ENCODE assay signal across 16 cellular contexts in genomic region chr4:19987746-19988145, GRCh38.
DNase-seq lines count a peak whose midpoint lies in the region; ATAC-seq, FAIRE-seq and TF ChIP-seq lines count a peak whose summit lies in the region.
"Had no signal": no experiment of that assay in that cellular context is flagged by ENCODE, and none has a peak within 500 bp of the region (broad histone marks: within the 10 kb centered on the region; RNA-seq: fewer than 3 reads in every experiment).

No MANE protein-coding gene starts in this region.

- peak overlapping the region; percentile 33 for H3K9ac ChIP-seq in astrocyte (ENCODE audit: low read length)
- no peak overlapping the region for H3K9ac ChIP-seq in smooth muscle cell (ENCODE audit: low read depth)

- H4K20me1 ChIP-seq in astrocyte (ENCODE audit: insufficient read depth, low read length) (no peaks in the 10 kb centered on the region), smooth muscle cell (ENCODE audit: low read depth) (no peaks in the 10 kb centered on the region)

- no peaks in the 10 kb centered on the region for H3K9me3 Mint-ChIP-seq in astrocyte (ENCODE audit: unreplicated experiment)
- peaks cover 6 to 10% of the 10 kb centered on the region in 2 donors for H3K9me3 Mint-ChIP-seq in effector memory CD8-positive, alpha-beta T cell
- H3K9me3 Mint-ChIP-seq: stimulated activated memory B cell treated with anti-CD40 and anti-IgM and Interleukin-4, amounts not matched to agents 10 μg/mL and 1 μg/mL and 100 μg/mL, for 72 hours had no signal

- no peaks in the 10 kb centered on the region for H3K27me3 Mint-ChIP-seq in astrocyte (ENCODE audit: low read depth, unreplicated experiment)
- no peaks in the 10 kb centered on the region for H3K27me3 Mint-ChIP-seq in effector memory CD8-positive, alpha-beta T cell
- H3K27me3 Mint-ChIP-seq: CD8-positive, alpha-beta memory T cell; natural killer cell treated with Interleukin-12 subunit alpha and Interleukin-12 subunit beta and Interleukin-15 and Interleukin-18, amount 100 ng/mL, for 72 hours; stimulated activated memory B cell treated with anti-CD40 and anti-IgM and Interleukin-4, amounts not matched to agents 10 μg/mL and 1 μg/mL and 100 μg/mL, for 72 hours had no signal

- no peaks in the 10 kb centered on the region for H3F3A ChIP-seq in smooth muscle cell (ENCODE audit: low read depth)

- peak overlapping the region; percentile 66 for H3K27ac ChIP-seq in astrocyte (ENCODE audit: low read depth, low read length)
- peak overlapping the region; percentile 53 for H3K27ac ChIP-seq in smooth muscle cell (ENCODE audit: low read depth)
- H3K27ac ChIP-seq: transverse colon had no signal

- H3K9me3 ChIP-seq in astrocyte (ENCODE audit: insufficient read depth, low read depth, low read length) (no peaks in the 10 kb centered on the region), smooth muscle cell (replicated peaks; ENCODE audit: low read depth) (no peaks in the 10 kb centered on the region)
- H3K9me3 ChIP-seq: transverse colon had no signal

- H3K27me3 ChIP-seq in astrocyte (ENCODE audit: insufficient read depth, low read length) (no peaks in the 10 kb centered on the region), smooth muscle cell (ENCODE audit: low read depth) (no peaks in the 10 kb centered on the region)
- H3K27me3 ChIP-seq: transverse colon had no signal

- H3K27ac Mint-ChIP-seq in astrocyte (ENCODE audit: unreplicated experiment) = peak overlapping the region; percentile 43
- H3K27ac Mint-ChIP-seq in effector memory CD8-positive, alpha-beta T cell = no peak overlapping the region
- H3K27ac Mint-ChIP-seq: activated CD8-positive, alpha-beta T cell treated with anti-CD3 and anti-CD28 coated beads, Interleukin-2, amount 10 ng/mL, durations not matched to agents 7 days and 5 days; CD8-positive, alpha-beta memory T cell; natural killer cell treated with Interleukin-12 subunit alpha and Interleukin-12 subunit beta and Interleukin-15 and Interleukin-18, amount 100 ng/mL, for 72 hours; stimulated activated memory B cell treated with anti-CD40 and anti-IgM and Interleukin-4, amounts not matched to agents 10 μg/mL and 1 μg/mL and 100 μg/mL, for 72 hours had no signal

- TF ChIP-seq CTCF in astrocyte (IDR thresholded peaks at IDR 0.05; ENCODE audit: insufficient read depth, low read depth, low read length) (no peak), smooth muscle cell (IDR thresholded peaks at IDR 0.05; ENCODE audit: borderline replicate concordance, insufficient read depth, poor library complexity, severe bottlenecking) (no peak)

- H3K4me1 ChIP-seq in astrocyte (ENCODE audit: insufficient read depth, low read length) = peaks cover 8% of the 10 kb centered on the region
- H3K4me1 ChIP-seq in smooth muscle cell (ENCODE audit: low read depth) = no peaks in the 10 kb centered on the region
- H3K4me1 ChIP-seq: transverse colon had no signal

- no peak overlapping the region for H3K4me3 Mint-ChIP-seq in astrocyte (ENCODE audit: unreplicated experiment)
- no peak overlapping the region for H3K4me3 Mint-ChIP-seq in effector memory CD8-positive, alpha-beta T cell
- H3K4me3 Mint-ChIP-seq: activated CD8-positive, alpha-beta T cell treated with anti-CD3 and anti-CD28 coated beads, Interleukin-2, amount 10 ng/mL, durations not matched to agents 7 days and 5 days; CD8-positive, alpha-beta memory T cell; natural killer cell treated with Interleukin-12 subunit alpha and Interleukin-12 subunit beta and Interleukin-15 and Interleukin-18, amount 100 ng/mL, for 72 hours; stimulated activated memory B cell treated with anti-CD40 and anti-IgM and Interleukin-4, amounts not matched to agents 10 μg/mL and 1 μg/mL and 100 μg/mL, for 72 hours had no signal

- H3K36me3 ChIP-seq in astrocyte (ENCODE audit: insufficient read depth, low read length) (no peaks in the 10 kb centered on the region), smooth muscle cell (ENCODE audit: low read depth) (no peaks in the 10 kb centered on the region)
- H3K36me3 ChIP-seq: transverse colon had no signal

- peak; percentile 69 for FAIRE-seq in astrocyte (lab: Jason Lieb, UNC)

- DNase-seq in HCEC 1CT (peak; percentile 63), astrocyte (ENCODE audit: low read depth) (peak; percentile 69), fibroblast of the conjunctiva (ENCODE audit: low read depth) (peak; percentile 43), smooth muscle cell (lab: John Stamatoyannopoulos, UW; ENCODE audit: unreplicated experiment) (no peak), NCI-H510A (lab: John Stamatoyannopoulos, UW) (no peak), OCI-M1 (lab: John Stamatoyannopoulos, UW) (no peak)
- DNase-seq in effector memory CD8-positive, alpha-beta T cell = no peak
- DNase-seq: activated CD8-positive, alpha-beta T cell treated with anti-CD3 and anti-CD28 coated beads, Interleukin-2, amount 10 ng/mL, durations not matched to agents 7 days and 5 days; activated effector memory CD4-positive, alpha-beta T cell treated with anti-CD3 and anti-CD28 coated beads, Interleukin-2, amount 50 U/mL, for 16 hours; CD8-positive, alpha-beta memory T cell; NCI-H2171 treated with DMSO at 0.1 percent for 48 hours; transverse colon had no signal

- H3K4me3 ChIP-seq in astrocyte (ENCODE audit: insufficient read depth, low read depth, low read length) (no peak overlapping the region), smooth muscle cell (no peak overlapping the region)
- H3K4me3 ChIP-seq: transverse colon had no signal

- no peak for ATAC-seq in GM18873 (IDR thresholded peaks at IDR 0.05; ENCODE audit: low FRiP score, unreplicated experiment)
- no peak for ATAC-seq in effector memory CD8-positive, alpha-beta T cell (replicated peaks)
- ATAC-seq: activated CD8-positive, alpha-beta T cell treated with anti-CD3 and anti-CD28 coated beads, Interleukin-2, amount 10 ng/mL, durations not matched to agents 7 days and 5 days; natural killer cell treated with Interleukin-12 subunit alpha and Interleukin-12 subunit beta and Interleukin-15 and Interleukin-18, amount 100 ng/mL, for 72 hours; sciatic nerve; stimulated activated memory B cell treated with anti-CD40 and anti-IgM and Interleukin-4, amounts not matched to agents 10 μg/mL and 1 μg/mL and 100 μg/mL, for 72 hours had no signal

- H3K36me3 Mint-ChIP-seq in astrocyte (ENCODE audit: low read depth, unreplicated experiment) = no peaks in the 10 kb centered on the region
- H3K36me3 Mint-ChIP-seq in effector memory CD8-positive, alpha-beta T cell (ENCODE audit: insufficient read depth) = no peaks in the 10 kb centered on the region
- H3K36me3 Mint-ChIP-seq: CD8-positive, alpha-beta memory T cell; stimulated activated memory B cell treated with anti-CD40 and anti-IgM and Interleukin-4, amounts not matched to agents 10 μg/mL and 1 μg/mL and 100 μg/mL, for 72 hours had no signal

- H3K79me2 ChIP-seq in astrocyte (ENCODE audit: insufficient read depth, low read length) (no peaks in the 10 kb centered on the region), smooth muscle cell (ENCODE audit: low read depth) (no peaks in the 10 kb centered on the region)

- peaks cover 16% of the 10 kb centered on the region for H3K4me1 Mint-ChIP-seq in astrocyte (ENCODE audit: low read depth, unreplicated experiment)
- no peaks in the 10 kb centered on the region for H3K4me1 Mint-ChIP-seq in effector memory CD8-positive, alpha-beta T cell (ENCODE audit: low read depth in 2 of 2)
- H3K4me1 Mint-ChIP-seq: CD8-positive, alpha-beta memory T cell had no signal

- H2AFZ ChIP-seq in astrocyte (ENCODE audit: low read depth, low read length) (no peak overlapping the region), smooth muscle cell (ENCODE audit: low read depth) (peak overlapping the region; percentile 70)

- H3K4me2 ChIP-seq in astrocyte (ENCODE audit: low read length) (peak overlapping the region; percentile 59), smooth muscle cell (peak overlapping the region; percentile 45)

Comparison
In these comparisons a context has a peak if more than half of its experiments do, and no peak if none do; other contexts are left out.
1. DNase-seq: peak in HCEC 1CT (single experiment), astrocyte (single experiment) and fibroblast of the conjunctiva (single experiment); none in smooth muscle cell (single experiment), NCI-H510A (single experiment), OCI-M1 (single experiment) and effector memory CD8-positive, alpha-beta T cell (0 of 3).